Comparison of ENCODE assay signal across 14 cellular contexts in the genomic region with DNA sequence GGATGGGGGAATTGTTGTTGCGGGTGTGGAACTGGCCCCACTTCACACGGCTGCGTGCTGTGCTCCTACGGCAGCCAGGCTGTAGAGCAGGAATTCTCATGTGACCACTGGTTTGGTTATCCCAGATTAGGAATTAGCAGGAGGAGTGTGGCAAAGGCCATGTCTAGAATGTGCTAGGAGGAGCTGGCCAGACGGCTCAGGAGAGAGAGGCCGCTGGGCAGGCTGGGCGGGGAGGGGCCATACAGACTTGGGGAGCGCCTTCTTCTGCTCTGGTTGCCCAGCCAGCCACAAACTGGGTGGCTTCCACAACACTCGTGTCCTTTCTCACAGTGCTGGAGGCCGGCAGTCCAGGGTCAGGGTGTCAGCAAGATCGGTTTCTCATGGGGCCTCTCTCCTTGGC.
DNase-seq lines count a peak whose midpoint lies in the region; ATAC-seq and TF ChIP-seq lines count a peak whose summit lies in the region.
"Had no signal": no experiment of that assay in that cellular context is flagged by ENCODE, and none has a peak within 500 bp of the region (broad histone marks: within the 10 kb centered on the region; RNA-seq: fewer than 3 reads in every experiment).

No MANE protein-coding gene starts in this region.

- intact Hi-C loops in activated naive CD4-positive, alpha-beta T cell treated with anti-CD3 and anti-CD28 coated beads for 36 hours (cut with micrococcal nuclease) = no loop called here

- no peak overlapping the region for H3K4me3 Mint-ChIP-seq in activated naive CD4-positive, alpha-beta T cell treated with anti-CD3 and anti-CD28 coated beads, Interleukin-2, amount 10 ng/mL, durations not matched to agents 7 days and 5 days
- no peak overlapping the region for H3K4me3 Mint-ChIP-seq in activated naive CD4-positive, alpha-beta T cell treated with anti-CD3 and anti-CD28 coated beads for 36 hours
- H3K4me3 Mint-ChIP-seq in stimulated activated naive CD8-positive, alpha-beta T cell treated with anti-CD3 and anti-CD28 coated beads, Interleukin-15, amount 100 ng/mL, for 72 hours = no peak overlapping the region
- H3K4me3 Mint-ChIP-seq: CD14-positive monocyte; CD8-positive, alpha-beta T cell had no signal

- CTCF ChIA-PET in activated naive CD4-positive, alpha-beta T cell treated with anti-CD3 and anti-CD28 coated beads, Interleukin-2, amount 10 ng/mL, durations not matched to agents 7 days and 5 days (lab: Charles Lee) = interaction anchor here (1.0 to 2.2 kb wide), 5 partner anchors 9 to 63 kb away, joined by 3 to 9 read pairs (median 3); no protein-coding TSS in a partner anchor
- CTCF ChIA-PET in activated naive CD4-positive, alpha-beta T cell treated with anti-CD3 and anti-CD28 coated beads for 36 hours (lab: Charles Lee) = interaction anchor here (0.6 to 2.0 kb wide), 4 partner anchors 9 to 220 kb away, joined by 3 to 7 read pairs (median 4); no protein-coding TSS in a partner anchor

- ATAC-seq in lung (ENCODE audit: insufficient read depth, low FRiP score) = no peak
- no peak for ATAC-seq in stimulated activated naive CD8-positive, alpha-beta T cell treated with anti-CD3 and anti-CD28 coated beads, Interleukin-15, amount 100 ng/mL, for 72 hours

- H3K36me3 ChIP-seq in lung (ENCODE audit: control insufficient read depth in 2 of 2, insufficient read depth in 2 of 2, low read length in 2 of 2) (no peaks in the 10 kb centered on the region), MG63 (no peaks in the 10 kb centered on the region)

- peak overlapping the region; percentile 28 for H3K27ac Mint-ChIP-seq in activated naive CD4-positive, alpha-beta T cell treated with anti-CD3 and anti-CD28 coated beads, Interleukin-2, amount 10 ng/mL, durations not matched to agents 7 days and 5 days
- H3K27ac Mint-ChIP-seq in activated naive CD4-positive, alpha-beta T cell treated with anti-CD3 and anti-CD28 coated beads for 36 hours = no peak overlapping the region
- H3K27ac Mint-ChIP-seq in stimulated activated naive CD8-positive, alpha-beta T cell treated with anti-CD3 and anti-CD28 coated beads, Interleukin-15, amount 100 ng/mL, for 72 hours = no peak overlapping the region
- H3K27ac Mint-ChIP-seq: CD8-positive, alpha-beta T cell had no signal

- H3K4me1 Mint-ChIP-seq in activated naive CD4-positive, alpha-beta T cell treated with anti-CD3 and anti-CD28 coated beads, Interleukin-2, amount 10 ng/mL, durations not matched to agents 7 days and 5 days = no peaks in the 10 kb centered on the region
- H3K4me1 Mint-ChIP-seq in activated naive CD4-positive, alpha-beta T cell treated with anti-CD3 and anti-CD28 coated beads for 36 hours (ENCODE audit: low read depth) = no peaks in the 10 kb centered on the region
- H3K4me1 Mint-ChIP-seq in stimulated activated naive CD8-positive, alpha-beta T cell treated with anti-CD3 and anti-CD28 coated beads, Interleukin-15, amount 100 ng/mL, for 72 hours = no peaks in the 10 kb centered on the region
- H3K4me1 Mint-ChIP-seq: CD14-positive monocyte had no signal

- WGBS in lung, 2 donors = 95 to 97% methylated on average over 11 of the region's 11 CpGs

- H3K9me3 ChIP-seq in lung (ENCODE audit: control insufficient read depth in 2 of 2, insufficient read depth in 1 of 2, low read length in 1 of 2) (peaks cover 0 to 2% of the 10 kb centered on the region in 2 donors), MG63 (no peaks in the 10 kb centered on the region)

- no peak for DNase-seq in activated naive CD4-positive, alpha-beta T cell treated with anti-CD3 and anti-CD28 coated beads, Interleukin-2, amount 10 ng/mL, durations not matched to agents 7 days and 5 days
- no peak for DNase-seq in activated naive CD4-positive, alpha-beta T cell treated with anti-CD3 and anti-CD28 coated beads for 36 hours
- DNase-seq in lung (ENCODE audit: low spot score) (peak; percentile 26), NCI-H2081 treated with DMSO at 0.1 percent for 48 hours (lab: John Stamatoyannopoulos, UW) (no peak), MG63 (no peak)
- DNase-seq in stimulated activated naive CD8-positive, alpha-beta T cell treated with anti-CD3 and anti-CD28 coated beads, Interleukin-15, amount 100 ng/mL, for 72 hours = no peak
- DNase-seq: CD8-positive, alpha-beta T cell; COR-L47; DMS153; DMS79 treated with DMSO at 0.1 percent for 48 hours had no signal

- H3K4me1 ChIP-seq in lung (ENCODE audit: control insufficient read depth in 2 of 2, insufficient read depth in 2 of 2, low read length in 2 of 2) = no peaks in the 10 kb centered on the region

- H3K27me3 ChIP-seq in lung (ENCODE audit: control insufficient read depth, insufficient read depth) (no peaks in the 10 kb centered on the region), MG63 (no peaks in the 10 kb centered on the region)

- no peaks in the 10 kb centered on the region for H3K27me3 Mint-ChIP-seq in activated naive CD4-positive, alpha-beta T cell treated with anti-CD3 and anti-CD28 coated beads, Interleukin-2, amount 10 ng/mL, durations not matched to agents 7 days and 5 days
- H3K27me3 Mint-ChIP-seq in activated naive CD4-positive, alpha-beta T cell treated with anti-CD3 and anti-CD28 coated beads for 36 hours (ENCODE audit: low read depth) = peaks cover 4% of the 10 kb centered on the region
- peaks cover 10% of the 10 kb centered on the region for H3K27me3 Mint-ChIP-seq in stimulated activated naive CD8-positive, alpha-beta T cell treated with anti-CD3 and anti-CD28 coated beads, Interleukin-15, amount 100 ng/mL, for 72 hours

- H3K4me3 ChIP-seq in lung = no peak overlapping the region
- no peak overlapping the region for H3K4me3 ChIP-seq in MG63

- no peaks in the 10 kb centered on the region for H3K9me3 Mint-ChIP-seq in activated naive CD4-positive, alpha-beta T cell treated with anti-CD3 and anti-CD28 coated beads, Interleukin-2, amount 10 ng/mL, durations not matched to agents 7 days and 5 days
- H3K9me3 Mint-ChIP-seq in activated naive CD4-positive, alpha-beta T cell treated with anti-CD3 and anti-CD28 coated beads for 36 hours = no peaks in the 10 kb centered on the region
- no peaks in the 10 kb centered on the region for H3K9me3 Mint-ChIP-seq in stimulated activated naive CD8-positive, alpha-beta T cell treated with anti-CD3 and anti-CD28 coated beads, Interleukin-15, amount 100 ng/mL, for 72 hours
- H3K9me3 Mint-ChIP-seq: CD8-positive, alpha-beta T cell had no signal

- H3K36me3 Mint-ChIP-seq in activated naive CD4-positive, alpha-beta T cell treated with anti-CD3 and anti-CD28 coated beads, Interleukin-2, amount 10 ng/mL, durations not matched to agents 7 days and 5 days = no peaks in the 10 kb centered on the region
- no peaks in the 10 kb centered on the region for H3K36me3 Mint-ChIP-seq in activated naive CD4-positive, alpha-beta T cell treated with anti-CD3 and anti-CD28 coated beads for 36 hours (ENCODE audit: low read depth)
- H3K36me3 Mint-ChIP-seq: CD14-positive monocyte; CD8-positive, alpha-beta T cell had no signal

- no peak for TF ChIP-seq CTCF in lung (IDR thresholded peaks at IDR 0.05; ENCODE audit: control extremely low read depth, extremely low read depth)

- H3K27ac ChIP-seq in lung (ENCODE audit: low read depth in 1 of 2, low read length in 1 of 2) (no peak overlapping the region), temporal lobe (ENCODE audit: low read depth, low read length) (peak overlapping the region; percentile 14)
- H3K27ac ChIP-seq: 22Rv1, HL-60 had no signal
